8 cellular contexts compared by ENCODE assay signal in genomic region chr6:30626484-30627366, GRCh38. TPM values are rescaled to one million over a fixed set of nuclear protein-coding genes. Genes with fewer than 3 reads are reported as not detected.
DNase-seq lines count a peak whose midpoint lies in the region; ATAC-seq, FAIRE-seq and TF ChIP-seq lines count a peak whose summit lies in the region.

TSS of gene ATAT1 (plus strand) at chr6:30626874.

- peak; percentile 82 for DNase-seq in D721Med (ENCODE audit: insufficient read length, low spot score)
- DNase-seq in LHCN-M2 (ENCODE audit: low read depth): peak; percentile 86
- peak; percentile 56 for DNase-seq in SHP77 treated with DMSO at 0.1 percent for 48 hours (lab: John Stamatoyannopoulos, UW)
- DNase-seq in activated gamma-delta T cell treated with anti-CD3 and anti-CD28 coated beads, Interleukin-2, amount 50 U/mL, for 16 hours (ENCODE audit: low read depth): peak; percentile 87
- DNase-seq in foreskin keratinocyte: peak; percentile 32 to 59
- DNase-seq in stromal cell of bone marrow (ENCODE audit: low read depth): peak; percentile 59

- H3K27ac ChIP-seq in foreskin keratinocyte: peak within 1 kb of the TSS; percentile 76

- no peak for FAIRE-seq in D721Med (lab: Jason Lieb, UNC)

- TF ChIP-seq CTCF in D721Med (IDR thresholded peaks at IDR 0.05; ENCODE audit: insufficient read depth, missing control alignments): peak; percentile 36
- peak; percentile 61 for TF ChIP-seq CTCF in foreskin keratinocyte (conservative IDR thresholded peaks at IDR 0.05)

- peaks cover 63% of the 10 kb centered on the region for H3K36me3 ChIP-seq in neuron (ENCODE audit: insufficient read depth, low read length)

- peak; percentile 86 for ATAC-seq in GM21619 (IDR thresholded peaks at IDR 0.05; ENCODE audit: unreplicated experiment)
- peak; percentile 94 for ATAC-seq in foreskin keratinocyte

- H3K27me3 ChIP-seq in foreskin keratinocyte (no peaks in the 10 kb centered on the region), neuron (ENCODE audit: insufficient read depth, low read length) (no peaks in the 10 kb centered on the region)

- H2AFZ ChIP-seq in neuron (ENCODE audit: low read depth, low read length): no peak within 1 kb of the TSS

- H3K4me1 ChIP-seq in foreskin keratinocyte: no peaks in the 10 kb centered on the region
- H3K4me1 ChIP-seq in neuron (ENCODE audit: insufficient read depth, low read length): peaks cover 10% of the 10 kb centered on the region

- H3K4me3 ChIP-seq in neuron (ENCODE audit: low read length): peak within 1 kb of the TSS; percentile 83

- no peaks in the 10 kb centered on the region for H3K9me3 ChIP-seq in neuron (ENCODE audit: low read length)

RNA-seq across cellular contexts. Expression of gene ATAT1, which starts in this region (rescaled TPM):
- 6.0 and 6.5 TPM in 2 replicates for total RNA-seq in LHCN-M2 (2014; rRNA removed)
- 14.7 TPM for polyA plus RNA-seq in LHCN-M2 (2012)
- total RNA-seq in foreskin keratinocyte: 4.6 and 6.1 TPM in 2 replicates
- 5.7 and 7.8 TPM in 2 replicates for polyA plus RNA-seq in foreskin keratinocyte

Comparison
In these comparisons a context has a peak if more than half of its experiments do, and no peak if none do; other contexts are left out.
1. Peak in every context shown above with its lines: DNase-seq, ATAC-seq, H3K4me3 ChIP-seq and H3K27ac ChIP-seq.